Comparison of ENCODE assay signal across 10 cellular contexts in the genomic region with DNA sequence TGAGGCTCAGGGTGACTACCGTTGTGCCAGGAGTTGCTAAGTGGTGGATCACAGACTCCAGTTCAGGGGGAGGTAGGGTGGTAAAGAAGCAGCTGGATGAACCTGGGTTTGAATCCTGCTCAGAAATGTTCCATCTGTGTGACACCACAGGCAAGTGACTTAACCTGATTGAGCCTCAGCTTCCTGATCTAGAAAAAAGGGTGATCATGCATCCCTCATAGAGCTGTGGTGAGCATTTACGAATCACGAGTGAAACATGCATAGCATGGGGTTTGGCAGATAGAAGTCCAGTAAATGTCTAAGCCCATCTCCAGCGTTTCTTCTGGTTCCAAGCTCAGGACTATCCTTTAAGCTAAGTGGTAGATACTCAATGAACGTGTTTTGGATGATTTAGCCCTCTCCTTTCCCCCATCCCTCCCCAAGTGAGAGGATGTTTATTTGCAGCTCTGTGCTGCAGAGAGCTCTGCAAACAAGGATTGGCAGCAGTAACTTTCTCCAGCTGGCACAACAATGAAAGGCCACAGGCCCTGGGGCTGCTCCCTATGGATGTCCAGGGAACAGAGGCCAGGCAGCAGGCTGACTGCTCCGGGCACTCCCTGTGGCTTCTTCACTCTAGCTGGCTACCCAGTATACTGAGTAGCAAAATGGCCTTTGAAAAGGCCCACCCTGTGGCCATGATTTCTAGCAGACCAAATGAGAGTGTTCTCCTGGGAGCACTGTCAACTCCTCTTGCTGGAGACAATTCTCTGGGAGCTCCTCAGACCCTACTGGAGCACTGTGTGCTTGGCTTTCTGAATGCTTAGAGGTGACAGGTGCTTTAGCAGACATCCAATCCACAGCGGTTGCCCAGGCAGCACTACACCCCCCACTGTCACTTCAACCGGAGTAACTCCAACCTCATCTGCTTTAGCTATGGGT. TPM values are rescaled to one million over a fixed set of nuclear protein-coding genes. Genes with fewer than 3 reads are reported as not detected.
DNase-seq lines count a peak whose midpoint lies in the region; ATAC-seq, FAIRE-seq and TF ChIP-seq lines count a peak whose summit lies in the region.
"Had no signal": no experiment of that assay in that cellular context is flagged by ENCODE, and none has a peak within 500 bp of the region (broad histone marks: within the 10 kb centered on the region; RNA-seq: fewer than 3 reads in every experiment).

No MANE protein-coding gene starts in this region.

- peaks cover 25% of the 10 kb centered on the region for H3K4me1 ChIP-seq in BLaER1
- H3K4me1 ChIP-seq in left lung: peaks cover 0 to 62% of the 10 kb centered on the region in 2 donors

- H3K27ac ChIP-seq in BLaER1: no peak overlapping the region
- H3K27ac ChIP-seq in left lung: peak overlapping the region in 1 of 2 donors; percentile 81

- H3K36me3 ChIP-seq in BLaER1 (no peaks in the 10 kb centered on the region), left lung (peaks cover 0 to 4% of the 10 kb centered on the region in 2 donors)

- DNase-seq in HTR-8/SVneo (ENCODE audit: insufficient read length, low spot score) (no peak), WTC11 (ENCODE audit: low spot score) (no peak), left lung (no peak)
- DNase-seq in stimulated activated CD4-positive, alpha-beta T cell treated with anti-CD3 and anti-CD28 coated beads, Interleukin-4, amount 100 ng/mL, for 4 hours: no peak
- DNase-seq: GOT3 had no signal

- POLR2A ChIA-PET in WTC11 (lab: Charles Lee): interaction anchor here (0.7 to 1.1 kb wide), 4 partner anchors 10 to 428 kb away, joined by 3 read pairs; a partner anchor contains a TSS

- no peaks in the 10 kb centered on the region for H4K20me1 ChIP-seq in BLaER1

- no peak for TF ChIP-seq CTCF in WTC11 (IDR thresholded peaks at IDR 0.05)
- TF ChIP-seq CTCF in left lung (IDR thresholded peaks at IDR 0.05): no peak

- H3K9ac ChIP-seq in BLaER1: no peak overlapping the region

- no peaks in the 10 kb centered on the region for H3K9me3 Mint-ChIP-seq in WTC11

- H3K9me3 ChIP-seq in BLaER1 (no peaks in the 10 kb centered on the region), left lung (no peaks in the 10 kb centered on the region)

- no peaks in the 10 kb centered on the region for H3K27me3 Mint-ChIP-seq in WTC11 (ENCODE audit: low read depth)

- H3K36me3 Mint-ChIP-seq in WTC11: no peaks in the 10 kb centered on the region

- no peak overlapping the region for H3K27ac Mint-ChIP-seq in WTC11

- intact Hi-C loops in left lung (cut with DNase I): no loop called here

- H3K27me3 ChIP-seq in BLaER1 (no peaks in the 10 kb centered on the region), left lung (no peaks in the 10 kb centered on the region)

- CTCF ChIA-PET in WTC11 (lab: Charles Lee): interaction anchor here (0.5 to 3.1 kb wide), 7 partner anchors 8 to 250 kb away, joined by 3 to 31 read pairs (median 4); a partner anchor contains a TSS

- FAIRE-seq in HTR-8/SVneo (lab: Jason Lieb, UNC): peak; percentile 64
- FAIRE-seq: islet of Langerhans had no signal

- no peak overlapping the region for H3K4me3 Mint-ChIP-seq in WTC11

- 0 out of 2 replicates have a peak overlapping the region, but pooled peaks have one; percentile 37 for H3K4me2 ChIP-seq in BLaER1

- H3K4me1 Mint-ChIP-seq in WTC11: peaks cover 20% of the 10 kb centered on the region

- ATAC-seq in WTC11: peak; percentile 15; the same call in 1 of the 2 replicates
- ATAC-seq in left lung: peak; percentile 28
- ATAC-seq in GM21381 (IDR thresholded peaks at IDR 0.05; ENCODE audit: unreplicated experiment): no peak
- no peak for ATAC-seq in GM18502 (IDR thresholded peaks at IDR 0.05; ENCODE audit: poor library complexity, unreplicated experiment)
- ATAC-seq in GM18520 (IDR thresholded peaks at IDR 0.05; ENCODE audit: unreplicated experiment): no peak

- no peak overlapping the region for H3K4me3 ChIP-seq in BLaER1
- no peak overlapping the region for H3K4me3 ChIP-seq in left lung

TF ChIP-seq in WTC11, 78 proteins besides CTCF, POLR2A, EP300 and RAD21 (continues in another document):
- TF ChIP-seq, protein P1, sequence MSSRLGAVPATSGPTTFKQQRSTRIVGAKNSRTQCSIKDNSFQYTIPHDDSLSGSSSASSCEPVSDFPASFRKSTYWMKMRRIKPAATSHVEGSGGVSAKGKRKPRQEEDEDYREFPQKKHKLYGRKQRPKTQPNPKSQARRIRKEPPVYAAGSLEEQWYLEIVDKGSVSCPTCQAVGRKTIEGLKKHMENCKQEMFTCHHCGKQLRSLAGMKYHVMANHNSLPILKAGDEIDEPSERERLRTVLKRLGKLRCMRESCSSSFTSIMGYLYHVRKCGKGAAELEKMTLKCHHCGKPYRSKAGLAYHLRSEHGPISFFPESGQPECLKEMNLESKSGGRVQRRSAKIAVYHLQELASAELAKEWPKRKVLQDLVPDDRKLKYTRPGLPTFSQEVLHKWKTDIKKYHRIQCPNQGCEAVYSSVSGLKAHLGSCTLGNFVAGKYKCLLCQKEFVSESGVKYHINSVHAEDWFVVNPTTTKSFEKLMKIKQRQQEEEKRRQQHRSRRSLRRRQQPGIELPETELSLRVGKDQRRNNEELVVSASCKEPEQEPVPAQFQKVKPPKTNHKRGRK (CRISPR knock-in tag; IDR thresholded peaks at IDR 0.05; ENCODE audit: borderline replicate concordance): no peak
- TF ChIP-seq TEAD4 (CRISPR knock-in tag; IDR thresholded peaks at IDR 0.05): no peak
- TF ChIP-seq, protein P2, sequence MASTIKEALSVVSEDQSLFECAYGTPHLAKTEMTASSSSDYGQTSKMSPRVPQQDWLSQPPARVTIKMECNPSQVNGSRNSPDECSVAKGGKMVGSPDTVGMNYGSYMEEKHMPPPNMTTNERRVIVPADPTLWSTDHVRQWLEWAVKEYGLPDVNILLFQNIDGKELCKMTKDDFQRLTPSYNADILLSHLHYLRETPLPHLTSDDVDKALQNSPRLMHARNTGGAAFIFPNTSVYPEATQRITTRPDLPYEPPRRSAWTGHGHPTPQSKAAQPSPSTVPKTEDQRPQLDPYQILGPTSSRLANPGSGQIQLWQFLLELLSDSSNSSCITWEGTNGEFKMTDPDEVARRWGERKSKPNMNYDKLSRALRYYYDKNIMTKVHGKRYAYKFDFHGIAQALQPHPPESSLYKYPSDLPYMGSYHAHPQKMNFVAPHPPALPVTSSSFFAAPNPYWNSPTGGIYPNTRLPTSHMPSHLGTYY (CRISPR knock-in tag; IDR thresholded peaks at IDR 0.05): no peak
- no peak for TF ChIP-seq CBFB (CRISPR knock-in tag; IDR thresholded peaks at IDR 0.05; ENCODE audit: low read depth)
- no peak for TF ChIP-seq TEAD1 (CRISPR knock-in tag; IDR thresholded peaks at IDR 0.05)
- no peak for TF ChIP-seq ZNF423 (CRISPR knock-in tag; IDR thresholded peaks at IDR 0.05)
- TF ChIP-seq, protein P3, sequence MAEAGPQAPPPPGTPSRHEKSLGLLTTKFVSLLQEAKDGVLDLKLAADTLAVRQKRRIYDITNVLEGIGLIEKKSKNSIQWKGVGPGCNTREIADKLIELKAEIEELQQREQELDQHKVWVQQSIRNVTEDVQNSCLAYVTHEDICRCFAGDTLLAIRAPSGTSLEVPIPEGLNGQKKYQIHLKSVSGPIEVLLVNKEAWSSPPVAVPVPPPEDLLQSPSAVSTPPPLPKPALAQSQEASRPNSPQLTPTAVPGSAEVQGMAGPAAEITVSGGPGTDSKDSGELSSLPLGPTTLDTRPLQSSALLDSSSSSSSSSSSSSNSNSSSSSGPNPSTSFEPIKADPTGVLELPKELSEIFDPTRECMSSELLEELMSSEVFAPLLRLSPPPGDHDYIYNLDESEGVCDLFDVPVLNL (CRISPR knock-in tag; IDR thresholded peaks at IDR 0.05; ENCODE audit: borderline replicate concordance, low read depth): no peak
- TF ChIP-seq, protein P4, sequence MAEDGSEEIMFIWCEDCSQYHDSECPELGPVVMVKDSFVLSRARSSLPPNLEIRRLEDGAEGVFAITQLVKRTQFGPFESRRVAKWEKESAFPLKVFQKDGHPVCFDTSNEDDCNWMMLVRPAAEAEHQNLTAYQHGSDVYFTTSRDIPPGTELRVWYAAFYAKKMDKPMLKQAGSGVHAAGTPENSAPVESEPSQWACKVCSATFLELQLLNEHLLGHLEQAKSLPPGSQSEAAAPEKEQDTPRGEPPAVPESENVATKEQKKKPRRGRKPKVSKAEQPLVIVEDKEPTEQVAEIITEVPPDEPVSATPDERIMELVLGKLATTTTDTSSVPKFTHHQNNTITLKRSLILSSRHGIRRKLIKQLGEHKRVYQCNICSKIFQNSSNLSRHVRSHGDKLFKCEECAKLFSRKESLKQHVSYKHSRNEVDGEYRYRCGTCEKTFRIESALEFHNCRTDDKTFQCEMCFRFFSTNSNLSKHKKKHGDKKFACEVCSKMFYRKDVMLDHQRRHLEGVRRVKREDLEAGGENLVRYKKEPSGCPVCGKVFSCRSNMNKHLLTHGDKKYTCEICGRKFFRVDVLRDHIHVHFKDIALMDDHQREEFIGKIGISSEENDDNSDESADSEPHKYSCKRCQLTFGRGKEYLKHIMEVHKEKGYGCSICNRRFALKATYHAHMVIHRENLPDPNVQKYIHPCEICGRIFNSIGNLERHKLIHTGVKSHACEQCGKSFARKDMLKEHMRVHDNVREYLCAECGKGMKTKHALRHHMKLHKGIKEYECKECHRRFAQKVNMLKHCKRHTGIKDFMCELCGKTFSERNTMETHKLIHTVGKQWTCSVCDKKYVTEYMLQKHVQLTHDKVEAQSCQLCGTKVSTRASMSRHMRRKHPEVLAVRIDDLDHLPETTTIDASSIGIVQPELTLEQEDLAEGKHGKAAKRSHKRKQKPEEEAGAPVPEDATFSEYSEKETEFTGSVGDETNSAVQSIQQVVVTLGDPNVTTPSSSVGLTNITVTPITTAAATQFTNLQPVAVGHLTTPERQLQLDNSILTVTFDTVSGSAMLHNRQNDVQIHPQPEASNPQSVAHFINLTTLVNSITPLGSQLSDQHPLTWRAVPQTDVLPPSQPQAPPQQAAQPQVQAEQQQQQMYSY (CRISPR knock-in tag; IDR thresholded peaks at IDR 0.05): no peak
- no peak for TF ChIP-seq JAZF1 (CRISPR knock-in tag; IDR thresholded peaks at IDR 0.05)
- TF ChIP-seq CREB1 (CRISPR knock-in tag; IDR thresholded peaks at IDR 0.05): no peak
- no peak for TF ChIP-seq ATF1 (CRISPR knock-in tag; IDR thresholded peaks at IDR 0.05)
- TF ChIP-seq ZNF416 (CRISPR knock-in tag; IDR thresholded peaks at IDR 0.05): no peak
- TF ChIP-seq PRRX2 (CRISPR knock-in tag; IDR thresholded peaks at IDR 0.05): no peak
- TF ChIP-seq ZNF138 (CRISPR knock-in tag; conservative IDR thresholded peaks at IDR 0.05): no peak

RNA-seq across cellular contexts. Expression of a gene that starts 21.3 kb away (rescaled TPM):
- total RNA-seq in WTC11 (2021) (5.4 to 6.7 TPM (median 6.2 TPM) in 3 replicates), left lung (10 to 100 TPM; 10.6 to 35.7 TPM)

Comparison
In these comparisons a context has a peak if more than half of its experiments do, and no peak if none do; other contexts are left out.
1. ATAC-seq: peak in WTC11 (single experiment) and left lung (single experiment); none in GM21381 (single experiment), GM18502 (single experiment) and GM18520 (single experiment).